14 cellular contexts compared by ENCODE assay signal in the genomic region with DNA sequence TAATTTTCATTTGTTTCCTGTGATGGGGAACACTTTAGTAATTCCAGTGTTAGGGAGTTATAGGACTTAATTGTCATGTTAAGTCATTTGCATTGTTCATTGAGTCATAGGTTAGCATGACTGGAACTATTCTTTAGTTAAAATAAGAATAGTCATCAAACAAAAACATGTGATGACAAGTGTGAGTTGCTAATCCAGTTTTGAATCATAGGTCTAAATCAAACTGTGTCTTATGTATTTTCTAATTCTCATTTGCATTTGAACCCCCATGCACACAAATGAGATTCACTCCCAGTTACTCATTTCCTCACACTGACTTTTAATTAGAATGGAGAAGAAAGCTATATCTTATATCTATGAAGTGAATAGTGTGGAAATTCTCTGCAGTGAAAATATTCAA.
DNase-seq lines count a peak whose midpoint lies in the region; ATAC-seq and TF ChIP-seq lines count a peak whose summit lies in the region.
"Had no signal": no experiment of that assay in that cellular context is flagged by ENCODE, and none has a peak within 500 bp of the region (broad histone marks: within the 10 kb centered on the region; RNA-seq: fewer than 3 reads in every experiment).

No MANE protein-coding gene starts in this region.

- CTCF ChIA-PET in A673 (lab: Charles Lee), result no interaction called here
- CTCF ChIA-PET in PC-3 (lab: Charles Lee), result no interaction called here
- CTCF ChIA-PET in mammary epithelial cell (lab: Charles Lee; ENCODE audit: low non-redundant PET), result no interaction called here
- CTCF ChIA-PET in OCI-LY7 (lab: Charles Lee; ENCODE audit: unreplicated experiment), result no interaction called here
- CTCF ChIA-PET in activated CD4-positive, alpha-beta T cell treated with anti-CD3 and anti-CD28 coated beads for 36 hours (lab: Charles Lee), result no interaction called here

- H3F3A ChIP-seq in PC-3 (ENCODE audit: low read length, unreplicated experiment), result no peaks in the 10 kb centered on the region

- TF ChIP-seq CTCF in A673 (conservative IDR thresholded peaks at IDR 0.05; ENCODE audit: low read depth, low read length) (no peak), PC-3 (conservative IDR thresholded peaks at IDR 0.05; ENCODE audit: low read depth, low read length) (no peak), mammary epithelial cell (conservative IDR thresholded peaks at IDR 0.05 in 1 of 2, IDR thresholded peaks at IDR 0.05 in 1 of 2; ENCODE audit: extremely low read depth in 1 of 2, insufficient read depth in 1 of 2, low read depth in 1 of 2, low read length in 2 of 2) (no peak), foreskin keratinocyte (conservative IDR thresholded peaks at IDR 0.05) (no peak), OCI-LY7 (conservative IDR thresholded peaks at IDR 0.05; ENCODE audit: low read length) (no peak)

- H3K9me3 ChIP-seq in A673 (ENCODE audit: low read depth, low read length, poor library complexity, severe bottlenecking), result peaks cover 4% of the 10 kb centered on the region
- H3K9me3 ChIP-seq in PC-3 (ENCODE audit: low read length), result no peaks in the 10 kb centered on the region
- H3K9me3 ChIP-seq in mammary epithelial cell (replicated peaks; ENCODE audit: insufficient read depth, low read length), result peaks cover 1% of the 10 kb centered on the region
- H3K9me3 ChIP-seq in OCI-LY7 (ENCODE audit: low read length), result no peaks in the 10 kb centered on the region

- H3K36me3 Mint-ChIP-seq in activated CD4-positive, alpha-beta T cell treated with anti-CD3 and anti-CD28 coated beads for 36 hours (ENCODE audit: low read depth), result no peaks in the 10 kb centered on the region

- POLR2A ChIA-PET in A673 (lab: Charles Lee; ENCODE audit: low non-redundant PET), result no interaction called here
- POLR2A ChIA-PET in PC-3 (lab: Charles Lee; ENCODE audit: unreplicated experiment), result no interaction called here
- POLR2A ChIA-PET in OCI-LY7 (lab: Charles Lee), result interaction anchor here (0.7 kb wide), 1 partner anchor 10 kb away, joined by 3 read pairs; no protein-coding TSS in a partner anchor
- POLR2A ChIA-PET in activated CD4-positive, alpha-beta T cell treated with anti-CD3 and anti-CD28 coated beads for 36 hours (lab: Charles Lee), result no interaction called here

- intact Hi-C loops in A673 (cut with micrococcal nuclease; ENCODE audit: unreplicated experiment), result no loop called here
- intact Hi-C loops in PC-3 (cut with micrococcal nuclease), result no loop called here
- intact Hi-C loops in mammary epithelial cell (cut with micrococcal nuclease), result loop anchor here (5.0 kb wide), 1 partner anchor 52 kb away; no protein-coding TSS in a partner anchor
- intact Hi-C loops in OCI-LY7 (cut with micrococcal nuclease; ENCODE audit: unreplicated experiment), result no loop called here
- intact Hi-C loops in activated CD4-positive, alpha-beta T cell treated with anti-CD3 and anti-CD28 coated beads for 36 hours (cut with DNase I, micrococcal nuclease), result no loop called here

- H2AFZ ChIP-seq in PC-3 (ENCODE audit: low read length), result no peak overlapping the region
- H2AFZ ChIP-seq in mammary epithelial cell (ENCODE audit: low read depth, low read length), result peak overlapping the region; percentile 43
- H2AFZ ChIP-seq in OCI-LY7 (ENCODE audit: low read length), result no peak overlapping the region

- H3K27ac Mint-ChIP-seq in activated CD4-positive, alpha-beta T cell treated with anti-CD3 and anti-CD28 coated beads for 36 hours, result no peak overlapping the region
- H3K27ac Mint-ChIP-seq: B cell; CD4-positive, alpha-beta T cell; HFFc6 had no signal

- H3K9me3 Mint-ChIP-seq in activated CD4-positive, alpha-beta T cell treated with anti-CD3 and anti-CD28 coated beads for 36 hours (ENCODE audit: low read depth), result peaks cover 9% of the 10 kb centered on the region

- no peak overlapping the region for H3K4me2 ChIP-seq in PC-3 (ENCODE audit: low read length)
- H3K4me2 ChIP-seq in mammary epithelial cell (ENCODE audit: insufficient read depth, low read depth, low read length), result peak overlapping the region; percentile 75
- no peak overlapping the region for H3K4me2 ChIP-seq in OCI-LY7 (ENCODE audit: low read length)

- BruUV-seq in A673 (replicated peaks; lab: Mats Ljungman, UMichigan) (no TSS peak), PC-3 (replicated peaks; lab: Mats Ljungman, UMichigan) (no TSS peak), mammary epithelial cell (replicated peaks; lab: Mats Ljungman, UMichigan) (no TSS peak), OCI-LY7 (replicated peaks; lab: Mats Ljungman, UMichigan) (no TSS peak)

- no peaks in the 10 kb centered on the region for H3K36me3 ChIP-seq in A673 (ENCODE audit: insufficient read depth, low read length, poor library complexity, severe bottlenecking)
- no peaks in the 10 kb centered on the region for H3K36me3 ChIP-seq in PC-3 (ENCODE audit: low read depth, low read length)
- H3K36me3 ChIP-seq in mammary epithelial cell (ENCODE audit: insufficient read depth, low read length), result no peaks in the 10 kb centered on the region
- no peaks in the 10 kb centered on the region for H3K36me3 ChIP-seq in OCI-LY7 (ENCODE audit: insufficient read depth, low read length)

- no peak overlapping the region for H3K4me3 Mint-ChIP-seq in activated CD4-positive, alpha-beta T cell treated with anti-CD3 and anti-CD28 coated beads for 36 hours
- H3K4me3 Mint-ChIP-seq: B cell; CD4-positive, alpha-beta T cell; HFFc6 had no signal

- DNase-seq in A673 (ENCODE audit: low spot score), result peak; percentile 27
- peak; percentile 12 for DNase-seq in PC-3
- peak; percentile 90 for DNase-seq in mammary epithelial cell
- peak; percentile 83 to 89 for DNase-seq in foreskin keratinocyte
- no peak for DNase-seq in activated effector memory CD4-positive, alpha-beta T cell treated with Interleukin-2 at 50 U/mL for 16 hours
- DNase-seq in OCI-LY7 (ENCODE audit: low spot score), result no peak
- no peak for DNase-seq in activated CD4-positive, alpha-beta T cell treated with anti-CD3 and anti-CD28 coated beads for 36 hours
- DNase-seq: 8988T; ACHN; C1 segment of cervical spinal cord; CD4-positive, alpha-beta T cell; HCEC 1CT; HFFc6 had no signal

- H3K9me2 ChIP-seq in PC-3 (replicated peaks; ENCODE audit: low read length), result no peaks in the 10 kb centered on the region
- no peaks in the 10 kb centered on the region for H3K9me2 ChIP-seq in OCI-LY7 (ENCODE audit: insufficient read depth, low read length)

- in situ Hi-C loops in mammary epithelial cell (cut with MboI; ENCODE audit: low sequenced_read_pairs in 2 of 2), result no loop called here

- H3K27ac ChIP-seq in A673 (ENCODE audit: low read depth, low read length, poor library complexity, severe bottlenecking), result no peak overlapping the region
- no peak overlapping the region for H3K27ac ChIP-seq in PC-3 (ENCODE audit: low read length)
- H3K27ac ChIP-seq in mammary epithelial cell (ENCODE audit: insufficient read depth, low read depth, low read length), result peak overlapping the region; percentile 100
- peak overlapping the region; percentile 96 for H3K27ac ChIP-seq in foreskin keratinocyte
- no peak overlapping the region for H3K27ac ChIP-seq in OCI-LY7 (ENCODE audit: low read depth, low read length, poor library complexity, severe bottlenecking)

- H3K4me1 Mint-ChIP-seq in activated CD4-positive, alpha-beta T cell treated with anti-CD3 and anti-CD28 coated beads for 36 hours, result no peaks in the 10 kb centered on the region
- H3K4me1 Mint-ChIP-seq: B cell had no signal

- H3K79me2 ChIP-seq in PC-3 (ENCODE audit: low read length) (no peaks in the 10 kb centered on the region), mammary epithelial cell (ENCODE audit: insufficient read depth, low read length) (no peaks in the 10 kb centered on the region), OCI-LY7 (ENCODE audit: insufficient read depth, low read depth, low read length) (no peaks in the 10 kb centered on the region)

- H3K4me3 ChIP-seq in A673 (ENCODE audit: low read depth, low read length, poor library complexity, severe bottlenecking) (no peak overlapping the region), PC-3 (ENCODE audit: low read length) (no peak overlapping the region), mammary epithelial cell (replicated peaks in 1 of 3; ENCODE audit: insufficient read depth in 1 of 3, low read depth in 2 of 3, low read length in 3 of 3) (peak overlapping the region; percentile 23 to 52 (median 41)), OCI-LY7 (ENCODE audit: low read depth, low read length, poor library complexity, severe bottlenecking) (no peak overlapping the region)

- H3K4me1 ChIP-seq in A673 (ENCODE audit: insufficient read depth, low read length, poor library complexity, severe bottlenecking) (no peaks in the 10 kb centered on the region), PC-3 (ENCODE audit: insufficient read depth, low read length) (no peaks in the 10 kb centered on the region), mammary epithelial cell (ENCODE audit: insufficient read depth, low read length) (peaks cover 40% of the 10 kb centered on the region), foreskin keratinocyte (peaks cover 42% of the 10 kb centered on the region), OCI-LY7 (ENCODE audit: insufficient read depth, low read length, poor library complexity, severe bottlenecking) (no peaks in the 10 kb centered on the region)

- ATAC-seq in PC-3 (no peak), foreskin keratinocyte (peak; percentile 79)
- no peak for ATAC-seq in activated CD4-positive, alpha-beta T cell treated with anti-CD3 and anti-CD28 coated beads for 36 hours

- H3K27me3 ChIP-seq in A673 (replicated peaks; ENCODE audit: insufficient read depth, low read depth, low read length, poor library complexity), result no peaks in the 10 kb centered on the region
- no peaks in the 10 kb centered on the region for H3K27me3 ChIP-seq in PC-3 (ENCODE audit: low read length)
- H3K27me3 ChIP-seq in mammary epithelial cell (ENCODE audit: insufficient read depth, low read length), result no peaks in the 10 kb centered on the region
- no peaks in the 10 kb centered on the region for H3K27me3 ChIP-seq in foreskin keratinocyte

- dilution Hi-C loops in mammary epithelial cell (cut with HindIII; ENCODE audit: low sequenced_read_pairs), result no loop called here

- no peak overlapping the region for H3K9ac ChIP-seq in PC-3 (ENCODE audit: low read length)
- peak overlapping the region; percentile 86 for H3K9ac ChIP-seq in mammary epithelial cell (ENCODE audit: insufficient read depth, low read length)

- no peaks in the 10 kb centered on the region for H3K27me3 Mint-ChIP-seq in activated CD4-positive, alpha-beta T cell treated with anti-CD3 and anti-CD28 coated beads for 36 hours
- H3K27me3 Mint-ChIP-seq: B cell; CD4-positive, alpha-beta T cell had no signal

- no peaks in the 10 kb centered on the region for H4K20me1 ChIP-seq in PC-3 (ENCODE audit: low read length)
- H4K20me1 ChIP-seq in mammary epithelial cell (ENCODE audit: insufficient read depth, low read length), result no peaks in the 10 kb centered on the region
- no peaks in the 10 kb centered on the region for H4K20me1 ChIP-seq in OCI-LY7 (ENCODE audit: insufficient read depth, low read length)

Comparison
In these comparisons a context has a peak if more than half of its experiments do, and no peak if none do; other contexts are left out.
1. DNase-seq: peak in A673 (single experiment), PC-3 (single experiment), mammary epithelial cell (single experiment) and foreskin keratinocyte (2 of 2); none in activated effector memory CD4-positive, alpha-beta T cell treated with Interleukin-2 at 50 U/mL for 16 hours (single experiment), OCI-LY7 (single experiment) and activated CD4-positive, alpha-beta T cell treated with anti-CD3 and anti-CD28 coated beads for 36 hours (single experiment).
2. H3K27ac ChIP-seq: peak in mammary epithelial cell (single experiment) and foreskin keratinocyte (single experiment); none in A673 (single experiment), PC-3 (single experiment) and OCI-LY7 (single experiment).
3. H3K4me3 ChIP-seq: peak in mammary epithelial cell (3 of 3); none in A673 (single experiment), PC-3 (single experiment) and OCI-LY7 (single experiment).